ENCODE assay signal across 18 cellular contexts in genomic region chr18:56382541-56382940, GRCh38.
DNase-seq lines count a peak whose midpoint lies in the region; FAIRE-seq and TF ChIP-seq lines count a peak whose summit lies in the region.
"Had no signal": no experiment of that assay in that cellular context is flagged by ENCODE, and none has a peak within 500 bp of the region (broad histone marks: within the 10 kb centered on the region; RNA-seq: fewer than 3 reads in every experiment).

No MANE protein-coding gene starts in this region.

- H3K4me1 Mint-ChIP-seq in type B pancreatic cell (ENCODE audit: unreplicated experiment), result peaks cover under 1% of the 10 kb centered on the region

- H3K36me3 ChIP-seq in ACC112 (ENCODE audit: insufficient read depth, low read length), result no peaks in the 10 kb centered on the region

- TF ChIP-seq CTCF in choroid plexus epithelial cell (conservative IDR thresholded peaks at IDR 0.05; ENCODE audit: low read depth, low read length) (no peak), GM13976 (IDR thresholded peaks at IDR 0.05; ENCODE audit: borderline replicate concordance, control extremely low read depth, extremely low read depth, insufficient read depth, missing control alignments) (no peak), type B pancreatic cell (conservative IDR thresholded peaks at IDR 0.05) (no peak)

- H3K27ac ChIP-seq in ACC112 (ENCODE audit: low read depth, low read length), result no peak overlapping the region
- H3K27ac ChIP-seq: hepatocyte, PC-9 had no signal

- in situ Hi-C loops in GM13976 (cut with MboI; ENCODE audit: low sequenced_read_pairs, unreplicated experiment), result no loop called here

- H3K27me3 Mint-ChIP-seq in type B pancreatic cell, result no peaks in the 10 kb centered on the region
- H3K27me3 Mint-ChIP-seq: stimulated activated naive CD8-positive, alpha-beta T cell treated with anti-CD3 and anti-CD28 coated beads, Interleukin-15, amount 100 ng/mL, for 72 hours had no signal

- H3K4me3 ChIP-seq in ACC112 (ENCODE audit: low read depth, low read length), result no peak overlapping the region
- no peak overlapping the region for H3K4me3 ChIP-seq in choroid plexus epithelial cell (ENCODE audit: low read depth, low read length)
- H3K4me3 ChIP-seq: hepatocyte, PC-9 had no signal

- no peaks in the 10 kb centered on the region for H3K9me3 Mint-ChIP-seq in type B pancreatic cell
- H3K9me3 Mint-ChIP-seq: stimulated activated naive CD8-positive, alpha-beta T cell treated with anti-CD3 and anti-CD28 coated beads, Interleukin-15, amount 100 ng/mL, for 72 hours had no signal

- peaks cover 5% of the 10 kb centered on the region for H3K4me1 ChIP-seq in ACC112 (ENCODE audit: control insufficient read depth, insufficient read depth, low read length, unreplicated experiment)

- H3K27me3 ChIP-seq in ACC112 (ENCODE audit: insufficient read depth, low read length), result no peaks in the 10 kb centered on the region
- H3K27me3 ChIP-seq: hepatocyte had no signal

- TF ChIP-seq POLR2A in GM12892 (IDR thresholded peaks at IDR 0.05; ENCODE audit: low read depth, low read length), result no peak

- H3K36me3 Mint-ChIP-seq in type B pancreatic cell, result no peaks in the 10 kb centered on the region
- H3K36me3 Mint-ChIP-seq: brain had no signal

- H3K79me2 ChIP-seq in ACC112 (ENCODE audit: control insufficient read depth, insufficient read depth, low read length, unreplicated experiment), result no peaks in the 10 kb centered on the region
- H3K79me2 ChIP-seq: hepatocyte had no signal

- no peak overlapping the region for H3K4me3 Mint-ChIP-seq in type B pancreatic cell
- H3K4me3 Mint-ChIP-seq: stimulated activated naive CD8-positive, alpha-beta T cell treated with anti-CD3 and anti-CD28 coated beads, Interleukin-15, amount 100 ng/mL, for 72 hours had no signal

- DNase-seq in NCI-H1436 treated with DMSO at 0.1 percent for 48 hours (lab: John Stamatoyannopoulos, UW) (peak; percentile 43), choroid plexus epithelial cell (ENCODE audit: low read depth) (peak; percentile 36), midbrain (lab: John Stamatoyannopoulos, UW) (peak; percentile 74), GM13976 (ENCODE audit: low spot score) (no peak), retina (no peak), GM12892 (ENCODE audit: insufficient read length) (no peak), type B pancreatic cell (ENCODE audit: extremely low spot score, unreplicated experiment) (no peak)
- DNase-seq: activated CD4-positive, alpha-beta T cell treated with anti-CD3 and anti-CD28 coated beads, Interleukin-2, amount 50 U/mL, for 1 hour; activated naive CD4-positive, alpha-beta T cell treated with Interleukin-2 at 50 U/mL for 16 hours; dermis blood vessel endothelial cell; Kasumi-1; NCI-H526; PC-9; stimulated activated naive CD8-positive, alpha-beta T cell treated with anti-CD3 and anti-CD28 coated beads, Interleukin-15, amount 100 ng/mL, for 72 hours; SW 1271 had no signal

- FAIRE-seq in GM12892 (lab: Jason Lieb, UNC), result no peak

- H2AFZ ChIP-seq in ACC112 (ENCODE audit: low read length, unreplicated experiment), result peak overlapping the region; percentile 4
- H2AFZ ChIP-seq: hepatocyte, PC-9 had no signal

- no peak overlapping the region for H3K27ac Mint-ChIP-seq in type B pancreatic cell
- H3K27ac Mint-ChIP-seq: stimulated activated naive CD8-positive, alpha-beta T cell treated with anti-CD3 and anti-CD28 coated beads, Interleukin-15, amount 100 ng/mL, for 72 hours had no signal

Comparison
In these comparisons a context has a peak if more than half of its experiments do, and no peak if none do; other contexts are left out.
1. DNase-seq: peak in NCI-H1436 treated with DMSO at 0.1 percent for 48 hours (single experiment), choroid plexus epithelial cell (single experiment) and midbrain (single experiment); none in GM13976 (single experiment), retina (single experiment), GM12892 (single experiment) and type B pancreatic cell (single experiment).